8 cellular contexts compared by ENCODE assay signal in genomic region chr22:30265851-30266444, GRCh38. TPM values are rescaled to one million over a fixed set of nuclear protein-coding genes. Genes with fewer than 3 reads are reported as not detected.
A peak's percentile ranks its signal among the peaks of the same experiment; 100 is the strongest.
DNase-seq lines count a peak whose midpoint lies in the region; ATAC-seq and TF ChIP-seq lines count a peak whose summit lies in the region.

No MANE protein-coding gene starts in this region.

- no peaks in the 10 kb centered on the region for H3K36me3 Mint-ChIP-seq in Calu3 (ENCODE audit: insufficient read depth, unreplicated experiment)
- H3K36me3 Mint-ChIP-seq in activated T-cell treated with anti-CD3 and anti-CD28 coated beads, Interleukin-2, amount 50 U/mL, for 4 hours (ENCODE audit: insufficient read depth): peaks cover 11% of the 10 kb centered on the region

- CTCF ChIA-PET in Calu3 (lab: Charles Lee): interaction anchor here (1.3 kb wide), 1 partner anchor 22 kb away, joined by 3 read pairs; no protein-coding TSS in a partner anchor

- no peak overlapping the region for H3K4me3 Mint-ChIP-seq in Calu3 (ENCODE audit: low read depth, unreplicated experiment)
- peak overlapping the region; percentile 91 for H3K4me3 Mint-ChIP-seq in activated T-cell treated with anti-CD3 and anti-CD28 coated beads, Interleukin-2, amount 50 U/mL, for 4 hours

- H3K27ac Mint-ChIP-seq in Calu3 (ENCODE audit: unreplicated experiment): peak overlapping the region; percentile 62

- peaks cover 0 to 5% of the 10 kb centered on the region in 2 donors for H3K36me3 ChIP-seq in left lung

- no peak for DNase-seq in Calu3
- DNase-seq in NCI-H69 (lab: John Stamatoyannopoulos, UW): peak; percentile 19
- peak; percentile 83 for DNase-seq in activated T-cell treated with anti-CD3 and anti-CD28 coated beads, Interleukin-2, amount 50 U/mL, for 4 hours
- DNase-seq in left lung: peak; percentile 85 to 96
- peak; percentile 90 for DNase-seq in stimulated activated CD8-positive, alpha-beta memory T cell treated with anti-CD3 and anti-CD28 coated beads, Interleukin-4, amount 100 ng/mL, for 48 hours
- DNase-seq in DMS 273 (lab: John Stamatoyannopoulos, UW; ENCODE audit: unreplicated experiment): no peak
- no peak for DNase-seq in NCI-H2171 (lab: John Stamatoyannopoulos, UW)

- peak overlapping the region in 1 of 2 donors; percentile 63 for H3K4me3 ChIP-seq in left lung

- H3K9me3 Mint-ChIP-seq in Calu3 (ENCODE audit: low read depth, unreplicated experiment): no peaks in the 10 kb centered on the region
- H3K9me3 Mint-ChIP-seq in activated T-cell treated with anti-CD3 and anti-CD28 coated beads, Interleukin-2, amount 50 U/mL, for 4 hours: no peaks in the 10 kb centered on the region

- H3K4me1 Mint-ChIP-seq in Calu3 (ENCODE audit: low read depth, unreplicated experiment): peaks cover 25% of the 10 kb centered on the region
- peaks cover 44% of the 10 kb centered on the region for H3K4me1 Mint-ChIP-seq in activated T-cell treated with anti-CD3 and anti-CD28 coated beads, Interleukin-2, amount 50 U/mL, for 4 hours (ENCODE audit: low read depth)

- BruUV-seq in Calu3 (replicated peaks; lab: Mats Ljungman, UMichigan): no TSS peak

- H3K27me3 ChIP-seq in left lung: no peaks in the 10 kb centered on the region

- peaks cover 0 to 84% of the 10 kb centered on the region in 2 donors for H3K4me1 ChIP-seq in left lung

- intact Hi-C loops in Calu3 (cut with micrococcal nuclease; ENCODE audit: unreplicated experiment) (no loop called here), left lung (cut with DNase I) (loop anchor here (10.0 kb wide), 2 partner anchors 119 to 219 kb away; partner anchors contain the start of gene RNF215 (in 1 of the 2))

- ATAC-seq in GM21576 (IDR thresholded peaks at IDR 0.05; ENCODE audit: unreplicated experiment): peak; percentile 58
- ATAC-seq in activated T-cell treated with anti-CD3 and anti-CD28 coated beads, Interleukin-2, amount 50 U/mL, for 4 hours: peak; percentile 80 to 82
- ATAC-seq in left lung: peak; percentile 41

- no peaks in the 10 kb centered on the region for H3K27me3 Mint-ChIP-seq in Calu3 (ENCODE audit: unreplicated experiment)
- no peaks in the 10 kb centered on the region for H3K27me3 Mint-ChIP-seq in activated T-cell treated with anti-CD3 and anti-CD28 coated beads, Interleukin-2, amount 50 U/mL, for 4 hours (ENCODE audit: low read depth)

- no peaks in the 10 kb centered on the region for H3K9me3 ChIP-seq in left lung

- TF ChIP-seq CTCF in Calu3 (IDR thresholded peaks at IDR 0.05; ENCODE audit: unreplicated experiment): no peak
- TF ChIP-seq CTCF in left lung (IDR thresholded peaks at IDR 0.05): no peak

- H3K27ac ChIP-seq in left lung: peak overlapping the region; percentile 77 to 94

RNA-seq across cellular contexts. Expression of gene OSM, which starts 0.7 kb away (rescaled TPM):
- total RNA-seq in Calu3 (2022): not detected in 2 replicates
- 10 to 100 TPM; 18.4 to 30.7 (median 22.2) TPM for total RNA-seq in activated T-cell treated with anti-CD3 and anti-CD28 coated beads, Interleukin-2, amount 50 U/mL, for 4 hours
- 1 to 10 TPM; 4.8 to 6.3 TPM for total RNA-seq in left lung

RNA-seq across cellular contexts. Expression of gene LIF, which starts 19.4 kb away (rescaled TPM):
- 202 and 260 TPM in 2 replicates for total RNA-seq in Calu3 (2022)
- 100 to 1,000 TPM; 226 to 440 (median 307) TPM for total RNA-seq in activated T-cell treated with anti-CD3 and anti-CD28 coated beads, Interleukin-2, amount 50 U/mL, for 4 hours
- total RNA-seq in left lung: 10 to 100 TPM in 1 of 2 donors, 1 to 10 TPM in 1; 8.1 to 10.7 TPM

RNA-seq across cellular contexts. Expression of gene CASTOR1, which starts 23.4 kb away (rescaled TPM):
- total RNA-seq in Calu3 (2022) (12.0 and 14.2 TPM in 2 replicates), left lung (10 to 100 TPM; 12.4 to 12.8 TPM)
- 1 to 10 TPM; 1.1 to 2.9 (median 2.4) TPM for total RNA-seq in activated T-cell treated with anti-CD3 and anti-CD28 coated beads, Interleukin-2, amount 50 U/mL, for 4 hours

Comparison
In these comparisons a context has a peak if more than half of its experiments do, and no peak if none do; other contexts are left out.
1. DNase-seq: peak in NCI-H69 (single experiment), activated T-cell treated with anti-CD3 and anti-CD28 coated beads, Interleukin-2, amount 50 U/mL, for 4 hours (single experiment), left lung (2 of 2) and stimulated activated CD8-positive, alpha-beta memory T cell treated with anti-CD3 and anti-CD28 coated beads, Interleukin-4, amount 100 ng/mL, for 48 hours (single experiment); none in Calu3 (single experiment), DMS 273 (single experiment) and NCI-H2171 (single experiment).
2. RNA of gene LIF, which starts 19.4 kb away (total RNA-seq): 226 to 440 TPM in activated T-cell treated with anti-CD3 and anti-CD28 coated beads, Interleukin-2, amount 50 U/mL, for 4 hours and 202 to 260 TPM in Calu3; 8.1 to 10.7 TPM in left lung; every median in the first group is over 10 times any median in the second.
3. Peak in every context shown above with its lines, with median percentiles within 50 percentile points of each other: ATAC-seq.